ENCODE assay signal across 1 cellular context in the genomic region with DNA sequence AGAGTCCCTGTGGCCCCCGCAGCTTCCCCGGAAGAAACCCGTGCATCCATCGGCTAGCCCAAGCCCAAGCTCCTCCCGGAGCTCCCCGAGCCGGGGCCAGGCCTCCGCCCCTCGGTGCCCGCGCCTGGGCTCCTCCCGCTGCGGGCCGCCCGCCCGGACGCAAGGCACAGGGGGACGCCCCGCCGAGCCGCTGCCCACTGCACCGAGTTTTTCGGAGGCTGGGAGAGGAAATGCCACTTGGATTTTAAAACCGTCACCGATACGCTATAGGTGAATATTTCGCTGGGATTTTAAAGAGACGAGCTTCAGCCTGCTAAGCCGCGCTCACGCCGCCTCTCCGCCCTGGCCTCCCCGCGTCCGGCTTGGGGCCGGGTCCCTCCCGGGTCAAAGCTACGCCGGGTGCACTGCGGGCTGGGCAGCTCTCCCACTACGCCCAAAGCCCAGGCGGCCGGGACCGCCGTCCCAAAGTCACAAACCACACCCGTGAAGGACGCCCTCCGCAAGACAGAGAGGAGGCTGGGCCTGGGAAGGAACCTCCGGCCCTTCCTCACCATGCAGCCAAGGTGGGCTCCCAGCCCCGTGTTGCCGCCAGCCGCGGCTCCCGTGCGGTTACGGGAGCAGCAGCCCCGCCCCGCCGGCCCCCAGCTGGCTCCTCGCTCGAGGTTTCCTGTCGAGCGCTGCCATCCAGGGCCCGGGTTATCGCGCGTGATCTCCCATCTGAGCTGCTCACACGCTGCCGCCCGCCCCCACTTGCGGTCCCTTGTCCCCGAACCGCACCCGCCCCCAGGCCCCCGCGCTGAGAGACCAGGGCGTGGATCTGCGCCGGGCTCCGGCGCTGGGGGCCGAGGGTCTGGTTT.
TF ChIP-seq lines count a peak whose summit lies in the region.

No MANE protein-coding gene starts in this region.

TF ChIP-seq in HepG2, 621 proteins besides CTCF, POLR2A, EP300 and RAD21 (continued from another document and continues in another):
- TF ChIP-seq, protein P1, sequence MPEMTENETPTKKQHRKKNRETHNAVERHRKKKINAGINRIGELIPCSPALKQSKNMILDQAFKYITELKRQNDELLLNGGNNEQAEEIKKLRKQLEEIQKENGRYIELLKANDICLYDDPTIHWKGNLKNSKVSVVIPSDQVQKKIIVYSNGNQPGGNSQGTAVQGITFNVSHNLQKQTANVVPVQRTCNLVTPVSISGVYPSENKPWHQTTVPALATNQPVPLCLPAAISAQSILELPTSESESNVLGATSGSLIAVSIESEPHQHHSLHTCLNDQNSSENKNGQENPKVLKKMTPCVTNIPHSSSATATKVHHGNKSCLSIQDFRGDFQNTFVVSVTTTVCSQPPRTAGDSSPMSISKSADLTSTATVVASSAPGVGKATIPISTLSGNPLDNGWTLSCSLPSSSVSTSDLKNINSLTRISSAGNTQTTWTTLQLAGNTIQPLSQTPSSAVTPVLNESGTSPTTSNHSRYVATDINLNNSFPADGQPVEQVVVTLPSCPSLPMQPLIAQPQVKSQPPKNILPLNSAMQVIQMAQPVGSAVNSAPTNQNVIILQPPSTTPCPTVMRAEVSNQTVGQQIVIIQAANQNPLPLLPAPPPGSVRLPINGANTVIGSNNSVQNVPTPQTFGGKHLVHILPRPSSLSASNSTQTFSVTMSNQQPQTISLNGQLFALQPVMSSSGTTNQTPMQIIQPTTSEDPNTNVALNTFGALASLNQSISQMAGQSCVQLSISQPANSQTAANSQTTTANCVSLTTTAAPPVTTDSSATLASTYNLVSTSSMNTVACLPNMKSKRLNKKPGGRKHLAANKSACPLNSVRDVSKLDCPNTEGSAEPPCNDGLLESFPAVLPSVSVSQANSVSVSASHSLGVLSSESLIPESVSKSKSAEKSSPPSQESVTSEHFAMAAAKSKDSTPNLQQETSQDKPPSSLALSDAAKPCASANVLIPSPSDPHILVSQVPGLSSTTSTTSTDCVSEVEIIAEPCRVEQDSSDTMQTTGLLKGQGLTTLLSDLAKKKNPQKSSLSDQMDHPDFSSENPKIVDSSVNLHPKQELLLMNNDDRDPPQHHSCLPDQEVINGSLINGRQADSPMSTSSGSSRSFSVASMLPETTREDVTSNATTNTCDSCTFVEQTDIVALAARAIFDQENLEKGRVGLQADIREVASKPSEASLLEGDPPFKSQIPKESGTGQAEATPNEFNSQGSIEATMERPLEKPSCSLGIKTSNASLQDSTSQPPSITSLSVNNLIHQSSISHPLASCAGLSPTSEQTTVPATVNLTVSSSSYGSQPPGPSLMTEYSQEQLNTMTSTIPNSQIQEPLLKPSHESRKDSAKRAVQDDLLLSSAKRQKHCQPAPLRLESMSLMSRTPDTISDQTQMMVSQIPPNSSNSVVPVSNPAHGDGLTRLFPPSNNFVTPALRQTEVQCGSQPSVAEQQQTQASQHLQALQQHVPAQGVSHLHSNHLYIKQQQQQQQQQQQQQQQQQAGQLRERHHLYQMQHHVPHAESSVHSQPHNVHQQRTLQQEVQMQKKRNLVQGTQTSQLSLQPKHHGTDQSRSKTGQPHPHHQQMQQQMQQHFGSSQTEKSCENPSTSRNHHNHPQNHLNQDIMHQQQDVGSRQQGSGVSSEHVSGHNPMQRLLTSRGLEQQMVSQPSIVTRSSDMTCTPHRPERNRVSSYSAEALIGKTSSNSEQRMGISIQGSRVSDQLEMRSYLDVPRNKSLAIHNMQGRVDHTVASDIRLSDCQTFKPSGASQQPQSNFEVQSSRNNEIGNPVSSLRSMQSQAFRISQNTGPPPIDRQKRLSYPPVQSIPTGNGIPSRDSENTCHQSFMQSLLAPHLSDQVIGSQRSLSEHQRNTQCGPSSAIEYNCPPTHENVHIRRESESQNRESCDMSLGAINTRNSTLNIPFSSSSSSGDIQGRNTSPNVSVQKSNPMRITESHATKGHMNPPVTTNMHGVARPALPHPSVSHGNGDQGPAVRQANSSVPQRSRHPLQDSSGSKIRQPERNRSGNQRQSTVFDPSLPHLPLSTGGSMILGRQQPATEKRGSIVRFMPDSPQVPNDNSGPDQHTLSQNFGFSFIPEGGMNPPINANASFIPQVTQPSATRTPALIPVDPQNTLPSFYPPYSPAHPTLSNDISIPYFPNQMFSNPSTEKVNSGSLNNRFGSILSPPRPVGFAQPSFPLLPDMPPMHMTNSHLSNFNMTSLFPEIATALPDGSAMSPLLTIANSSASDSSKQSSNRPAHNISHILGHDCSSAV (CRISPR knock-in tag; IDR thresholded peaks at IDR 0.05; ENCODE audit: borderline replicate concordance), result no peak
- TF ChIP-seq, protein P2, sequence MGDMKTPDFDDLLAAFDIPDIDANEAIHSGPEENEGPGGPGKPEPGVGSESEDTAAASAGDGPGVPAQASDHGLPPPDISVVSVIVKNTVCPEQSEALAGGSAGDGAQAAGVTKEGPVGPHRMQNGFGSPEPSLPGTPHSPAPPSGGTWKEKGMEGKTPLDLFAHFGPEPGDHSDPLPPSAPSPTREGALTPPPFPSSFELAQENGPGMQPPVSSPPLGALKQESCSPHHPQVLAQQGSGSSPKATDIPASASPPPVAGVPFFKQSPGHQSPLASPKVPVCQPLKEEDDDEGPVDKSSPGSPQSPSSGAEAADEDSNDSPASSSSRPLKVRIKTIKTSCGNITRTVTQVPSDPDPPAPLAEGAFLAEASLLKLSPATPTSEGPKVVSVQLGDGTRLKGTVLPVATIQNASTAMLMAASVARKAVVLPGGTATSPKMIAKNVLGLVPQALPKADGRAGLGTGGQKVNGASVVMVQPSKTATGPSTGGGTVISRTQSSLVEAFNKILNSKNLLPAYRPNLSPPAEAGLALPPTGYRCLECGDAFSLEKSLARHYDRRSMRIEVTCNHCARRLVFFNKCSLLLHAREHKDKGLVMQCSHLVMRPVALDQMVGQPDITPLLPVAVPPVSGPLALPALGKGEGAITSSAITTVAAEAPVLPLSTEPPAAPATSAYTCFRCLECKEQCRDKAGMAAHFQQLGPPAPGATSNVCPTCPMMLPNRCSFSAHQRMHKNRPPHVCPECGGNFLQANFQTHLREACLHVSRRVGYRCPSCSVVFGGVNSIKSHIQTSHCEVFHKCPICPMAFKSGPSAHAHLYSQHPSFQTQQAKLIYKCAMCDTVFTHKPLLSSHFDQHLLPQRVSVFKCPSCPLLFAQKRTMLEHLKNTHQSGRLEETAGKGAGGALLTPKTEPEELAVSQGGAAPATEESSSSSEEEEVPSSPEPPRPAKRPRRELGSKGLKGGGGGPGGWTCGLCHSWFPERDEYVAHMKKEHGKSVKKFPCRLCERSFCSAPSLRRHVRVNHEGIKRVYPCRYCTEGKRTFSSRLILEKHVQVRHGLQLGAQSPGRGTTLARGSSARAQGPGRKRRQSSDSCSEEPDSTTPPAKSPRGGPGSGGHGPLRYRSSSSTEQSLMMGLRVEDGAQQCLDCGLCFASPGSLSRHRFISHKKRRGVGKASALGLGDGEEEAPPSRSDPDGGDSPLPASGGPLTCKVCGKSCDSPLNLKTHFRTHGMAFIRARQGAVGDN (CRISPR knock-in tag; IDR thresholded peaks at IDR 0.05), result peak; percentile 46; the same call in 1 of the 2 replicates
- TF ChIP-seq TGIF2 (CRISPR knock-in tag; IDR thresholded peaks at IDR 0.05), result no peak
- TF ChIP-seq KAT8 (CRISPR knock-in tag; IDR thresholded peaks at IDR 0.05), result no peak
- TF ChIP-seq RAD51 (IDR thresholded peaks at IDR 0.05; ENCODE audit: borderline replicate concordance), result no peak
- TF ChIP-seq ZSCAN9 (CRISPR knock-in tag; IDR thresholded peaks at IDR 0.05; ENCODE audit: borderline replicate concordance), result no peak
- TF ChIP-seq SALL2 (CRISPR knock-in tag; IDR thresholded peaks at IDR 0.05), result 0 out of 2 replicates have a peak, but pooled peaks have one; percentile 18
- TF ChIP-seq, protein P3, sequence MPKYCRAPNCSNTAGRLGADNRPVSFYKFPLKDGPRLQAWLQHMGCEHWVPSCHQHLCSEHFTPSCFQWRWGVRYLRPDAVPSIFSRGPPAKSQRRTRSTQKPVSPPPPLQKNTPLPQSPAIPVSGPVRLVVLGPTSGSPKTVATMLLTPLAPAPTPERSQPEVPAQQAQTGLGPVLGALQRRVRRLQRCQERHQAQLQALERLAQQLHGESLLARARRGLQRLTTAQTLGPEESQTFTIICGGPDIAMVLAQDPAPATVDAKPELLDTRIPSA (CRISPR knock-in tag; IDR thresholded peaks at IDR 0.05; ENCODE audit: borderline replicate concordance), result no peak
- TF ChIP-seq NFYB (CRISPR knock-in tag; IDR thresholded peaks at IDR 0.05), result no peak
- TF ChIP-seq, protein P4, sequence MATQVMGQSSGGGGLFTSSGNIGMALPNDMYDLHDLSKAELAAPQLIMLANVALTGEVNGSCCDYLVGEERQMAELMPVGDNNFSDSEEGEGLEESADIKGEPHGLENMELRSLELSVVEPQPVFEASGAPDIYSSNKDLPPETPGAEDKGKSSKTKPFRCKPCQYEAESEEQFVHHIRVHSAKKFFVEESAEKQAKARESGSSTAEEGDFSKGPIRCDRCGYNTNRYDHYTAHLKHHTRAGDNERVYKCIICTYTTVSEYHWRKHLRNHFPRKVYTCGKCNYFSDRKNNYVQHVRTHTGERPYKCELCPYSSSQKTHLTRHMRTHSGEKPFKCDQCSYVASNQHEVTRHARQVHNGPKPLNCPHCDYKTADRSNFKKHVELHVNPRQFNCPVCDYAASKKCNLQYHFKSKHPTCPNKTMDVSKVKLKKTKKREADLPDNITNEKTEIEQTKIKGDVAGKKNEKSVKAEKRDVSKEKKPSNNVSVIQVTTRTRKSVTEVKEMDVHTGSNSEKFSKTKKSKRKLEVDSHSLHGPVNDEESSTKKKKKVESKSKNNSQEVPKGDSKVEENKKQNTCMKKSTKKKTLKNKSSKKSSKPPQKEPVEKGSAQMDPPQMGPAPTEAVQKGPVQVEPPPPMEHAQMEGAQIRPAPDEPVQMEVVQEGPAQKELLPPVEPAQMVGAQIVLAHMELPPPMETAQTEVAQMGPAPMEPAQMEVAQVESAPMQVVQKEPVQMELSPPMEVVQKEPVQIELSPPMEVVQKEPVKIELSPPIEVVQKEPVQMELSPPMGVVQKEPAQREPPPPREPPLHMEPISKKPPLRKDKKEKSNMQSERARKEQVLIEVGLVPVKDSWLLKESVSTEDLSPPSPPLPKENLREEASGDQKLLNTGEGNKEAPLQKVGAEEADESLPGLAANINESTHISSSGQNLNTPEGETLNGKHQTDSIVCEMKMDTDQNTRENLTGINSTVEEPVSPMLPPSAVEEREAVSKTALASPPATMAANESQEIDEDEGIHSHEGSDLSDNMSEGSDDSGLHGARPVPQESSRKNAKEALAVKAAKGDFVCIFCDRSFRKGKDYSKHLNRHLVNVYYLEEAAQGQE (IDR thresholded peaks at IDR 0.05; ENCODE audit: borderline replicate concordance in 1 of 2, low read depth in 1 of 2, low read length in 2 of 2), result no peak
- TF ChIP-seq ZNF296 (CRISPR knock-in tag; conservative IDR thresholded peaks at IDR 0.05), result no peak
- no peak for TF ChIP-seq ZNF549 (CRISPR knock-in tag; IDR thresholded peaks at IDR 0.05)
- TF ChIP-seq FOXM1 (CRISPR knock-in tag; IDR thresholded peaks at IDR 0.05), result no peak
- TF ChIP-seq, protein P5, sequence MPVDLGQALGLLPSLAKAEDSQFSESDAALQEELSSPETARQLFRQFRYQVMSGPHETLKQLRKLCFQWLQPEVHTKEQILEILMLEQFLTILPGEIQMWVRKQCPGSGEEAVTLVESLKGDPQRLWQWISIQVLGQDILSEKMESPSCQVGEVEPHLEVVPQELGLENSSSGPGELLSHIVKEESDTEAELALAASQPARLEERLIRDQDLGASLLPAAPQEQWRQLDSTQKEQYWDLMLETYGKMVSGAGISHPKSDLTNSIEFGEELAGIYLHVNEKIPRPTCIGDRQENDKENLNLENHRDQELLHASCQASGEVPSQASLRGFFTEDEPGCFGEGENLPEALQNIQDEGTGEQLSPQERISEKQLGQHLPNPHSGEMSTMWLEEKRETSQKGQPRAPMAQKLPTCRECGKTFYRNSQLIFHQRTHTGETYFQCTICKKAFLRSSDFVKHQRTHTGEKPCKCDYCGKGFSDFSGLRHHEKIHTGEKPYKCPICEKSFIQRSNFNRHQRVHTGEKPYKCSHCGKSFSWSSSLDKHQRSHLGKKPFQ (CRISPR knock-in tag; IDR thresholded peaks at IDR 0.05; ENCODE audit: insufficient replicate concordance), result no peak
- TF ChIP-seq SAP130 (CRISPR knock-in tag; IDR thresholded peaks at IDR 0.05; ENCODE audit: low read depth), result peak; percentile 17; the same call in 1 of the 2 replicates
- TF ChIP-seq, protein P6, sequence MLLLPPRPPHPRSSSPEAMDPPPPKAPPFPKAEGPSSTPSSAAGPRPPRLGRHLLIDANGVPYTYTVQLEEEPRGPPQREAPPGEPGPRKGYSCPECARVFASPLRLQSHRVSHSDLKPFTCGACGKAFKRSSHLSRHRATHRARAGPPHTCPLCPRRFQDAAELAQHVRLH (CRISPR knock-in tag; IDR thresholded peaks at IDR 0.05; ENCODE audit: borderline replicate concordance, low read depth), result no peak
- no peak for TF ChIP-seq FOXA1 (IDR thresholded peaks at IDR 0.05)
- TF ChIP-seq FOXA1 (CRISPR knock-in tag; IDR thresholded peaks at IDR 0.05), result no peak
- TF ChIP-seq, protein P7, sequence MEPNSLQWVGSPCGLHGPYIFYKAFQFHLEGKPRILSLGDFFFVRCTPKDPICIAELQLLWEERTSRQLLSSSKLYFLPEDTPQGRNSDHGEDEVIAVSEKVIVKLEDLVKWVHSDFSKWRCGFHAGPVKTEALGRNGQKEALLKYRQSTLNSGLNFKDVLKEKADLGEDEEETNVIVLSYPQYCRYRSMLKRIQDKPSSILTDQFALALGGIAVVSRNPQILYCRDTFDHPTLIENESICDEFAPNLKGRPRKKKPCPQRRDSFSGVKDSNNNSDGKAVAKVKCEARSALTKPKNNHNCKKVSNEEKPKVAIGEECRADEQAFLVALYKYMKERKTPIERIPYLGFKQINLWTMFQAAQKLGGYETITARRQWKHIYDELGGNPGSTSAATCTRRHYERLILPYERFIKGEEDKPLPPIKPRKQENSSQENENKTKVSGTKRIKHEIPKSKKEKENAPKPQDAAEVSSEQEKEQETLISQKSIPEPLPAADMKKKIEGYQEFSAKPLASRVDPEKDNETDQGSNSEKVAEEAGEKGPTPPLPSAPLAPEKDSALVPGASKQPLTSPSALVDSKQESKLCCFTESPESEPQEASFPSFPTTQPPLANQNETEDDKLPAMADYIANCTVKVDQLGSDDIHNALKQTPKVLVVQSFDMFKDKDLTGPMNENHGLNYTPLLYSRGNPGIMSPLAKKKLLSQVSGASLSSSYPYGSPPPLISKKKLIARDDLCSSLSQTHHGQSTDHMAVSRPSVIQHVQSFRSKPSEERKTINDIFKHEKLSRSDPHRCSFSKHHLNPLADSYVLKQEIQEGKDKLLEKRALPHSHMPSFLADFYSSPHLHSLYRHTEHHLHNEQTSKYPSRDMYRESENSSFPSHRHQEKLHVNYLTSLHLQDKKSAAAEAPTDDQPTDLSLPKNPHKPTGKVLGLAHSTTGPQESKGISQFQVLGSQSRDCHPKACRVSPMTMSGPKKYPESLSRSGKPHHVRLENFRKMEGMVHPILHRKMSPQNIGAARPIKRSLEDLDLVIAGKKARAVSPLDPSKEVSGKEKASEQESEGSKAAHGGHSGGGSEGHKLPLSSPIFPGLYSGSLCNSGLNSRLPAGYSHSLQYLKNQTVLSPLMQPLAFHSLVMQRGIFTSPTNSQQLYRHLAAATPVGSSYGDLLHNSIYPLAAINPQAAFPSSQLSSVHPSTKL (CRISPR knock-in tag; IDR thresholded peaks at IDR 0.05), result no peak
- TF ChIP-seq, protein P8, sequence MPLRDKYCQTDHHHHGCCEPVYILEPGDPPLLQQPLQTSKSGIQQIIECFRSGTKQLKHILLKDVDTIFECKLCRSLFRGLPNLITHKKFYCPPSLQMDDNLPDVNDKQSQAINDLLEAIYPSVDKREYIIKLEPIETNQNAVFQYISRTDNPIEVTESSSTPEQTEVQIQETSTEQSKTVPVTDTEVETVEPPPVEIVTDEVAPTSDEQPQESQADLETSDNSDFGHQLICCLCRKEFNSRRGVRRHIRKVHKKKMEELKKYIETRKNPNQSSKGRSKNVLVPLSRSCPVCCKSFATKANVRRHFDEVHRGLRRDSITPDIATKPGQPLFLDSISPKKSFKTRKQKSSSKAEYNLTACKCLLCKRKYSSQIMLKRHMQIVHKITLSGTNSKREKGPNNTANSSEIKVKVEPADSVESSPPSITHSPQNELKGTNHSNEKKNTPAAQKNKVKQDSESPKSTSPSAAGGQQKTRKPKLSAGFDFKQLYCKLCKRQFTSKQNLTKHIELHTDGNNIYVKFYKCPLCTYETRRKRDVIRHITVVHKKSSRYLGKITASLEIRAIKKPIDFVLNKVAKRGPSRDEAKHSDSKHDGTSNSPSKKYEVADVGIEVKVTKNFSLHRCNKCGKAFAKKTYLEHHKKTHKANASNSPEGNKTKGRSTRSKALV (CRISPR knock-in tag; IDR thresholded peaks at IDR 0.05), result peak; percentile 55; the same call in 1 of the 2 replicates
- no peak for TF ChIP-seq KLF6 (CRISPR knock-in tag; IDR thresholded peaks at IDR 0.05)
